Comparison of ENCODE assay signal across 1 cellular context in the genomic region with DNA sequence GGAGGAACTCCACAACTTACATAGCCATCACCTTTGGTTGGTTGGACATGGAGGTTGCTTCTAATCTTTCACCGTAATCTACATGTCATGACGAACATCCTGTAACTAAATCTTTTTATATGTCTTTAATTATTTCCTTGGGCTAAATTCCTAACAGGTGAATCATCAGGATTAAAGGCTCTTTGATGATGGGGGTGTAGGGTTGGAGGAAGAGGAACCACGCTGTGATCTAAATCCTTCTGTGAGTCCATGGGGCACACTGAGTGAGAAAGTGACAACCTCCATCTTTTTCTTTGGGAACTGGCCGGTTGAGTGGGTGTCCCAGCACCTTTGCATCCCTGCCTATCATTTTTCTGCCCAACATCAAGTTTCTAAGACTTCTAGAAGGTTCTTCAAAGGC.
TF ChIP-seq lines count a peak whose summit lies in the region.

No MANE protein-coding gene starts in this region.

TF ChIP-seq in SK-N-SH treated with all-trans-retinoic acid at 6 μM for 48 hours, 23 proteins besides CTCF, POLR2A, EP300 and RAD21 (continued from another document):
- TF ChIP-seq, protein P1, sequence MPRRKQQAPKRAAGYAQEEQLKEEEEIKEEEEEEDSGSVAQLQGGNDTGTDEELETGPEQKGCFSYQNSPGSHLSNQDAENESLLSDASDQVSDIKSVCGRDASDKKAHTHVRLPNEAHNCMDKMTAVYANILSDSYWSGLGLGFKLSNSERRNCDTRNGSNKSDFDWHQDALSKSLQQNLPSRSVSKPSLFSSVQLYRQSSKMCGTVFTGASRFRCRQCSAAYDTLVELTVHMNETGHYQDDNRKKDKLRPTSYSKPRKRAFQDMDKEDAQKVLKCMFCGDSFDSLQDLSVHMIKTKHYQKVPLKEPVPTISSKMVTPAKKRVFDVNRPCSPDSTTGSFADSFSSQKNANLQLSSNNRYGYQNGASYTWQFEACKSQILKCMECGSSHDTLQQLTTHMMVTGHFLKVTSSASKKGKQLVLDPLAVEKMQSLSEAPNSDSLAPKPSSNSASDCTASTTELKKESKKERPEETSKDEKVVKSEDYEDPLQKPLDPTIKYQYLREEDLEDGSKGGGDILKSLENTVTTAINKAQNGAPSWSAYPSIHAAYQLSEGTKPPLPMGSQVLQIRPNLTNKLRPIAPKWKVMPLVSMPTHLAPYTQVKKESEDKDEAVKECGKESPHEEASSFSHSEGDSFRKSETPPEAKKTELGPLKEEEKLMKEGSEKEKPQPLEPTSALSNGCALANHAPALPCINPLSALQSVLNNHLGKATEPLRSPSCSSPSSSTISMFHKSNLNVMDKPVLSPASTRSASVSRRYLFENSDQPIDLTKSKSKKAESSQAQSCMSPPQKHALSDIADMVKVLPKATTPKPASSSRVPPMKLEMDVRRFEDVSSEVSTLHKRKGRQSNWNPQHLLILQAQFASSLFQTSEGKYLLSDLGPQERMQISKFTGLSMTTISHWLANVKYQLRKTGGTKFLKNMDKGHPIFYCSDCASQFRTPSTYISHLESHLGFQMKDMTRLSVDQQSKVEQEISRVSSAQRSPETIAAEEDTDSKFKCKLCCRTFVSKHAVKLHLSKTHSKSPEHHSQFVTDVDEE (CRISPR knock-in tag; IDR thresholded peaks at IDR 0.05): no peak
- TF ChIP-seq GLIS3 (CRISPR knock-in tag; IDR thresholded peaks at IDR 0.05): no peak
